Comparison of ENCODE assay signal across 13 cellular contexts in genomic region chr1:30905898-30906620, GRCh38. TPM values are rescaled to one million over a fixed set of nuclear protein-coding genes. Genes with fewer than 3 reads are reported as not detected.
A peak's percentile ranks its signal among the peaks of the same experiment; 100 is the strongest.
DNase-seq lines count a peak whose midpoint lies in the region; ATAC-seq and TF ChIP-seq lines count a peak whose summit lies in the region.
"Had no signal": no experiment of that assay in that cellular context is flagged by ENCODE, and none has a peak within 500 bp of the region (broad histone marks: within the 10 kb centered on the region; RNA-seq: fewer than 3 reads in every experiment).

No MANE protein-coding gene starts in this region.

- H3K4me3 Mint-ChIP-seq in stimulated activated naive CD8-positive, alpha-beta T cell treated with anti-CD3 and anti-CD28 coated beads, Interleukin-15, amount 100 ng/mL, for 72 hours, result no peak overlapping the region
- H3K4me3 Mint-ChIP-seq in endothelial cell (ENCODE audit: unreplicated experiment) (peak overlapping the region; percentile 37), nephron (peak overlapping the region; percentile 69 to 98 (median 94))
- H3K4me3 Mint-ChIP-seq: activated CD4-positive, alpha-beta T cell treated with anti-CD3 and anti-CD28 coated beads, Interleukin-2, amount 10 ng/mL, durations not matched to agents 7 days and 5 days had no signal

- no peaks in the 10 kb centered on the region for H3K9me3 Mint-ChIP-seq in stimulated activated naive CD8-positive, alpha-beta T cell treated with anti-CD3 and anti-CD28 coated beads, Interleukin-15, amount 100 ng/mL, for 72 hours
- H3K9me3 Mint-ChIP-seq in endothelial cell (ENCODE audit: unreplicated experiment) (no peaks in the 10 kb centered on the region), nephron (no peaks in the 10 kb centered on the region)
- H3K9me3 Mint-ChIP-seq: activated CD4-positive, alpha-beta T cell treated with anti-CD3 and anti-CD28 coated beads, Interleukin-2, amount 10 ng/mL, durations not matched to agents 7 days and 5 days had no signal

- no peak for TF ChIP-seq CTCF in endothelial cell (IDR thresholded peaks at IDR 0.05; ENCODE audit: unreplicated experiment)
- TF ChIP-seq CTCF in nephron (IDR thresholded peaks at IDR 0.05; ENCODE audit: unreplicated experiment in 3 of 3), result no peak

- no peak overlapping the region for H3K27ac Mint-ChIP-seq in stimulated activated naive CD8-positive, alpha-beta T cell treated with anti-CD3 and anti-CD28 coated beads, Interleukin-15, amount 100 ng/mL, for 72 hours
- H3K27ac Mint-ChIP-seq in endothelial cell (ENCODE audit: unreplicated experiment) (no peak overlapping the region), nephron (peak overlapping the region in 2 of 3 experiments; percentile 52 to 63)
- H3K27ac Mint-ChIP-seq: activated CD4-positive, alpha-beta T cell treated with anti-CD3 and anti-CD28 coated beads, Interleukin-2, amount 10 ng/mL, durations not matched to agents 7 days and 5 days had no signal

- H3K36me3 Mint-ChIP-seq in endothelial cell (ENCODE audit: low read depth, unreplicated experiment) (peaks cover 10% of the 10 kb centered on the region), nephron (ENCODE audit: low read depth) (no peaks in the 10 kb centered on the region)

- peaks cover 22% of the 10 kb centered on the region for H3K4me1 Mint-ChIP-seq in stimulated activated naive CD8-positive, alpha-beta T cell treated with anti-CD3 and anti-CD28 coated beads, Interleukin-15, amount 100 ng/mL, for 72 hours
- H3K4me1 Mint-ChIP-seq in endothelial cell (ENCODE audit: unreplicated experiment), result peaks cover 29% of the 10 kb centered on the region
- peaks cover 33% of the 10 kb centered on the region for H3K4me1 Mint-ChIP-seq in nephron

- peak; percentile 11 for ATAC-seq in stimulated activated naive CD8-positive, alpha-beta T cell treated with anti-CD3 and anti-CD28 coated beads, Interleukin-15, Interleukin-2, amounts not matched to agents 100 U/mL and 50 U/mL, for 24 hours
- no peak for ATAC-seq in stimulated activated naive CD8-positive, alpha-beta T cell treated with anti-CD3 and anti-CD28 coated beads, Interleukin-15, amount 100 ng/mL, for 72 hours
- ATAC-seq in GM18519 (IDR thresholded peaks at IDR 0.05; ENCODE audit: low FRiP score, unreplicated experiment) (no peak), GM19035 (IDR thresholded peaks at IDR 0.05; ENCODE audit: unreplicated experiment) (no peak), HG03097 (IDR thresholded peaks at IDR 0.05; ENCODE audit: low FRiP score, unreplicated experiment) (no peak)

- peaks cover 79% of the 10 kb centered on the region for H3K27me3 Mint-ChIP-seq in stimulated activated naive CD8-positive, alpha-beta T cell treated with anti-CD3 and anti-CD28 coated beads, Interleukin-15, amount 100 ng/mL, for 72 hours
- H3K27me3 Mint-ChIP-seq in endothelial cell (ENCODE audit: unreplicated experiment) (peaks cover 17% of the 10 kb centered on the region), nephron (ENCODE audit: low read depth) (peaks cover 8% of the 10 kb centered on the region)

- DNase-seq in stimulated activated naive CD8-positive, alpha-beta T cell treated with anti-CD3 and anti-CD28 coated beads, Interleukin-15, Interleukin-2, amounts not matched to agents 100 U/mL and 50 U/mL, for 24 hours, result no peak
- DNase-seq in stimulated activated naive CD8-positive, alpha-beta T cell treated with anti-CD3 and anti-CD28 coated beads, Interleukin-15, amount 100 ng/mL, for 72 hours, result no peak
- DNase-seq in endothelial cell (ENCODE audit: low spot score), result no peak
- DNase-seq in DMS153 (lab: John Stamatoyannopoulos, UW), result no peak
- DNase-seq: activated CD4-positive, alpha-beta T cell treated with anti-CD3 and anti-CD28 coated beads, Interleukin-2, amount 10 ng/mL, durations not matched to agents 7 days and 5 days; activated naive CD4-positive, alpha-beta T cell treated with anti-CD3 and anti-CD28 coated beads, Interleukin-2, amount 50 U/mL, for 16 hours; foreskin fibroblast; NCI-H2171 treated with DMSO at 0.1 percent for 48 hours; T1000 had no signal

RNA-seq across cellular contexts. Expression of gene SDC3, which starts 2.5 kb away (rescaled TPM):
- 51.3 TPM for total RNA-seq in endothelial cell (ENCODE audit: unreplicated experiment)

Comparison
In these comparisons a context has a peak if more than half of its experiments do, and no peak if none do; other contexts are left out.
1. H3K27ac Mint-ChIP-seq: peak in nephron (2 of 3); none in stimulated activated naive CD8-positive, alpha-beta T cell treated with anti-CD3 and anti-CD28 coated beads, Interleukin-15, amount 100 ng/mL, for 72 hours (0 of 2) and endothelial cell (single experiment).
2. H3K4me3 Mint-ChIP-seq: peak in endothelial cell (single experiment) and nephron (3 of 3); none in stimulated activated naive CD8-positive, alpha-beta T cell treated with anti-CD3 and anti-CD28 coated beads, Interleukin-15, amount 100 ng/mL, for 72 hours (0 of 2).